ENCODE assay signal across 19 cellular contexts in the genomic region with DNA sequence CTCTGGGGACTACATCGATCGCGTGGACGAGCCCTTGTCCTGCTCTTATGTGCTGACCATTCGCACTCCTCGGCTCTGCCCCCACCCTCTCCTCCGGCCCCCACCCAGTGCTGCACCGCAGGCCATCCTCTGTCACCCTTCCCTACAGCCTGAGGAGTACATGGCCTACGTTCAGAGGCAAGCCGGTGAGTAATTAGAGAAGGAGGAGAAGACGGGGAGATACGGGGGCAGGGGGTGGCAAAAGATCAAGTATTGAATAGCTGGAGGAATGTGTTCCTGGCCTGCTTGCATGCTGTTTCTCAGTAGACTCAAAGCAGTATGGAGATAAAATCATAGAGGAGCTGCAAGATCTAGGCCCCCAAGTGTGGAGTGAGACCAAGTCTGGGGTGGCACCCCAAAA.
"Had no signal": no experiment of that assay in that cellular context is flagged by ENCODE, and none has a peak within 500 bp of the region (broad histone marks: within the 10 kb centered on the region; RNA-seq: fewer than 3 reads in every experiment).

No MANE protein-coding gene starts in this region.

- H3K9me3 ChIP-seq: right lobe of liver had no signal

- H3K4me3 Mint-ChIP-seq: activated CD4-positive, alpha-beta T cell treated with anti-CD3 and anti-CD28 coated beads for 36 hours; activated naive CD4-positive, alpha-beta T cell treated with anti-CD3 and anti-CD28 coated beads, Interleukin-2, amount 50 U/mL, for 24 hours; activated T-helper 1 cell treated with anti-CD3 and anti-CD28 coated beads, Interleukin-12 subunit alpha, Interleukin-12 subunit beta, Interleukin-2, Interleukin-4 antibody, amounts not matched to agents 30 ng/mL and 10 ng/mL and 1 ng/mL, durations not matched to agents 14 hours and 24 hours and 36 hours; brain; nephron progenitor cell; T-cell had no signal

- H3K4me3 ChIP-seq: right lobe of liver, skin epidermis had no signal

- H3K27ac Mint-ChIP-seq: activated CD4-positive, alpha-beta T cell treated with anti-CD3 and anti-CD28 coated beads for 36 hours; activated naive CD4-positive, alpha-beta T cell treated with anti-CD3 and anti-CD28 coated beads, Interleukin-2, amount 50 U/mL, for 24 hours; activated T-helper 1 cell treated with anti-CD3 and anti-CD28 coated beads, Interleukin-12 subunit alpha, Interleukin-12 subunit beta, Interleukin-2, Interleukin-4 antibody, amounts not matched to agents 30 ng/mL and 10 ng/mL and 1 ng/mL, durations not matched to agents 14 hours and 24 hours and 36 hours; brain; nephron progenitor cell had no signal

- H3K9me3 Mint-ChIP-seq: activated naive CD4-positive, alpha-beta T cell treated with anti-CD3 and anti-CD28 coated beads, Interleukin-2, amount 50 U/mL, for 24 hours; T-cell had no signal

- H3K9ac ChIP-seq: parathyroid adenoma had no signal

- DNase-seq: activated CD4-positive, alpha-beta T cell treated with anti-CD3 and anti-CD28 coated beads for 36 hours; activated CD4-positive, alpha-beta T cell treated with anti-CD3 and anti-CD28 coated beads, Interleukin-2, amount 50 U/mL, for 48 hours; activated CD8-positive, alpha-beta memory T cell treated with anti-CD3 and anti-CD28 coated beads, Interleukin-2, amount 50 U/mL, for 48 hours; activated gamma-delta T cell treated with Interleukin-2 at 50 U/mL for 16 hours; aorta; effector CD4-positive, alpha-beta T cell; foreskin keratinocyte; hippocampal formation; nephron progenitor cell; right lobe of liver; stimulated activated CD4-positive, alpha-beta T cell treated with anti-CD3 and anti-CD28 coated beads, Interleukin-1b, Interleukin-23, amount 100 ng/mL, for 48 hours; stimulated activated naive CD8-positive, alpha-beta T cell treated with anti-CD3 and anti-CD28 coated beads, Interleukin-15, Interleukin-2, amounts not matched to agents 100 U/mL and 50 U/mL, for 24 hours; T-cell; T-helper 9 cell had no signal

- H3K4me1 ChIP-seq: foreskin keratinocyte, parathyroid adenoma, right lobe of liver had no signal

- H3K27ac ChIP-seq: foreskin keratinocyte, parathyroid adenoma, right lobe of liver, skin epidermis had no signal

- H3K27me3 Mint-ChIP-seq: activated CD4-positive, alpha-beta T cell treated with anti-CD3 and anti-CD28 coated beads for 36 hours; activated naive CD4-positive, alpha-beta T cell treated with anti-CD3 and anti-CD28 coated beads, Interleukin-2, amount 50 U/mL, for 24 hours; brain; T-cell had no signal

- ATAC-seq: activated CD4-positive, alpha-beta T cell treated with anti-CD3 and anti-CD28 coated beads for 36 hours; foreskin keratinocyte; right lobe of liver; stimulated activated naive CD8-positive, alpha-beta T cell treated with anti-CD3 and anti-CD28 coated beads, Interleukin-15, Interleukin-2, amounts not matched to agents 100 U/mL and 50 U/mL, for 24 hours; T-cell had no signal

- H3K4me1 Mint-ChIP-seq: activated CD4-positive, alpha-beta T cell treated with anti-CD3 and anti-CD28 coated beads for 36 hours; activated naive CD4-positive, alpha-beta T cell treated with anti-CD3 and anti-CD28 coated beads, Interleukin-2, amount 50 U/mL, for 24 hours; brain; nephron progenitor cell had no signal

- H3K27me3 ChIP-seq: foreskin keratinocyte, right lobe of liver had no signal

- H2AFZ ChIP-seq: parathyroid adenoma had no signal
